Comparison of ENCODE assay signal across 19 cellular contexts in the genomic region with DNA sequence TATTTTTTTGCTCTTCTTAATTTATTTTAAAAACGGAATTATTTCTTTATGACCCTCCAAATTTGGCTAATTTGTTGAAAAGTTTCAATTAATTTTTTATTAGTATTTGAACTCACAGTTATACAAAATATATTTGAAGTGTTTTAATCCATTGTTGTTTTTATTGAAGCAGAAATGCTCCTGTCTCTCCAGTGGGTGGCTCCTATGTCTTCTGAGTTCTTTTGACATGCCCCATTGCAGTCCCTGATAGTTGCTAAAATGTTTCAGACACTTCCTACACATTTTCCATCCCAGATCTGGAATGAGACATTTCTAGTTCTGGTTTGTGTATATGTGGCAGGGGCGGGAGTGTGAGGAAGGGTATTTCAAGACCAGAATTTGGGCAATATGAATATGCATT.
DNase-seq lines count a peak whose midpoint lies in the region; ATAC-seq and TF ChIP-seq lines count a peak whose summit lies in the region.
"Had no signal": no experiment of that assay in that cellular context is flagged by ENCODE, and none has a peak within 500 bp of the region (broad histone marks: within the 10 kb centered on the region; RNA-seq: fewer than 3 reads in every experiment).

No MANE protein-coding gene starts in this region.

- intact Hi-C loops in heart left ventricle (cut with DNase I), result no loop called here

- no peak overlapping the region for H3K4me2 ChIP-seq in SK-N-SH

- TF ChIP-seq POLR2A in heart left ventricle (IDR thresholded peaks at IDR 0.05), result no peak

- no peaks in the 10 kb centered on the region for H3K27me3 Mint-ChIP-seq in WTC11 (ENCODE audit: low read depth)
- H3K27me3 Mint-ChIP-seq: activated naive CD4-positive, alpha-beta T cell treated with anti-CD3 and anti-CD28 coated beads, Interleukin-2, amount 10 ng/mL, durations not matched to agents 7 days and 5 days; B cell; naive thymus-derived CD4-positive, alpha-beta T cell; stimulated activated naive B cell treated with anti-CD40 and anti-IgM and Interleukin-4, amounts not matched to agents 10 μg/mL and 1 μg/mL and 100 μg/mL, for 72 hours had no signal

- H3K27me3 ChIP-seq in SK-N-SH (ENCODE audit: insufficient read depth), result no peaks in the 10 kb centered on the region
- no peaks in the 10 kb centered on the region for H3K27me3 ChIP-seq in heart left ventricle
- H3K27me3 ChIP-seq: sigmoid colon had no signal

- H3K79me2 ChIP-seq in SK-N-SH (ENCODE audit: insufficient read depth), result no peaks in the 10 kb centered on the region

- TF ChIP-seq RAD21 in SK-N-SH (IDR thresholded peaks at IDR 0.05; ENCODE audit: low read length), result no peak

- no peaks in the 10 kb centered on the region for H4K20me1 ChIP-seq in SK-N-SH (ENCODE audit: insufficient read depth)

- ATAC-seq in SK-N-SH treated with all-trans-retinoic acid at 6 μM for 48 hours (no peak), WTC11 (0 out of 2 replicates have a peak, but pooled peaks have one; percentile 26), heart left ventricle (no peak)
- ATAC-seq: GM12878; left cardiac atrium; naive thymus-derived CD4-positive, alpha-beta T cell; stimulated activated naive B cell treated with anti-CD40 and anti-IgM and Interleukin-4, amounts not matched to agents 10 μg/mL and 1 μg/mL and 100 μg/mL, for 72 hours had no signal

- no peak overlapping the region for H3K4me3 ChIP-seq in SK-N-SH (ENCODE audit: low read depth in 2 of 2, low read length in 1 of 2)
- H3K4me3 ChIP-seq in heart left ventricle, result no peak overlapping the region
- H3K4me3 ChIP-seq: GM12878, sigmoid colon had no signal

- no peaks in the 10 kb centered on the region for H3F3A ChIP-seq in SK-N-SH (replicated peaks; ENCODE audit: insufficient read depth)

- H2AFZ ChIP-seq in SK-N-SH (ENCODE audit: low read depth), result no peak overlapping the region

- H3K36me3 Mint-ChIP-seq in WTC11, result peaks cover 5% of the 10 kb centered on the region
- H3K36me3 Mint-ChIP-seq: activated naive CD4-positive, alpha-beta T cell treated with anti-CD3 and anti-CD28 coated beads, Interleukin-2, amount 10 ng/mL, durations not matched to agents 7 days and 5 days; stimulated activated naive B cell treated with anti-CD40 and anti-IgM and Interleukin-4, amounts not matched to agents 10 μg/mL and 1 μg/mL and 100 μg/mL, for 72 hours had no signal

- H3K4me1 ChIP-seq in SK-N-SH (ENCODE audit: control insufficient read depth in 1 of 2, insufficient read depth in 2 of 2, low read depth in 1 of 2, low read length in 1 of 2), result no peaks in the 10 kb centered on the region
- no peaks in the 10 kb centered on the region for H3K4me1 ChIP-seq in heart left ventricle
- H3K4me1 ChIP-seq: sigmoid colon had no signal

- H3K9me3 ChIP-seq in SK-N-SH, result 0 out of 2 replicates have a peak, but pooled peaks cover 5% of the 10 kb centered on the region
- H3K9me3 ChIP-seq in heart left ventricle, result peaks cover 0 to 5% (median 0%) of the 10 kb centered on the region in 12 donors
- H3K9me3 ChIP-seq: sigmoid colon had no signal

- H3K27ac ChIP-seq in SK-N-SH (ENCODE audit: low read depth in 2 of 2, low read length in 1 of 2) (no peak overlapping the region), heart left ventricle (no peak overlapping the region)
- H3K27ac ChIP-seq: sigmoid colon had no signal

- CTCF ChIA-PET in SK-N-SH (lab: Yijun Ruan, JAX) (no interaction called here), WTC11 (lab: Charles Lee) (no interaction called here)

- DNase-seq in SK-N-SH, result no peak
- DNase-seq in NCI-H1092 treated with DMSO at 0.1 percent for 48 hours (lab: John Stamatoyannopoulos, UW), result peak; percentile 46
- no peak for DNase-seq in WTC11 (ENCODE audit: low spot score)
- peak; percentile 7 for DNase-seq in renal cortical epithelial cell (ENCODE audit: low read depth)
- DNase-seq in T-helper 9 cell, result no peak
- DNase-seq in heart left ventricle, result no peak
- DNase-seq in GM19240 (ENCODE audit: insufficient read length, low spot score), result no peak
- DNase-seq: activated naive CD4-positive, alpha-beta T cell treated with anti-CD3 and anti-CD28 coated beads, Interleukin-2, amount 10 ng/mL, durations not matched to agents 7 days and 5 days; EL; left cardiac atrium; naive thymus-derived CD4-positive, alpha-beta T cell; NCI-H2227 treated with DMSO at 0.1 percent for 48 hours; Right ventricle myocardium superior; sigmoid colon; stimulated activated CD4-positive, alpha-beta T cell treated with anti-CD3 and anti-CD28 coated beads, Interleukin-4, amount 100 ng/mL, for 4 hours; stimulated activated naive B cell treated with anti-CD40 and anti-IgM and Interleukin-4, amounts not matched to agents 10 μg/mL and 1 μg/mL and 100 μg/mL, for 72 hours had no signal

- POLR2A ChIA-PET in SK-N-SH (lab: Yijun Ruan, JAX), result no interaction called here
- POLR2A ChIA-PET in WTC11 (lab: Charles Lee), result no interaction called here

- 5% methylated on average over 2 of the region's 2 CpGs for WGBS in SK-N-SH (ENCODE audit: low lambda C conversion rate)
- 57 to 73% (median 70%) methylated on average over 2 of the region's 2 CpGs for WGBS in heart left ventricle, 4 donors

- H3K4me1 Mint-ChIP-seq in WTC11, result no peaks in the 10 kb centered on the region
- H3K4me1 Mint-ChIP-seq: activated naive CD4-positive, alpha-beta T cell treated with anti-CD3 and anti-CD28 coated beads, Interleukin-2, amount 10 ng/mL, durations not matched to agents 7 days and 5 days; B cell; naive thymus-derived CD4-positive, alpha-beta T cell; stimulated activated naive B cell treated with anti-CD40 and anti-IgM and Interleukin-4, amounts not matched to agents 10 μg/mL and 1 μg/mL and 100 μg/mL, for 72 hours had no signal

- no peak overlapping the region for H3K9ac ChIP-seq in SK-N-SH

- no peak overlapping the region for H3K27ac Mint-ChIP-seq in WTC11
- H3K27ac Mint-ChIP-seq: activated naive CD4-positive, alpha-beta T cell treated with anti-CD3 and anti-CD28 coated beads, Interleukin-2, amount 10 ng/mL, durations not matched to agents 7 days and 5 days; B cell; naive thymus-derived CD4-positive, alpha-beta T cell; stimulated activated naive B cell treated with anti-CD40 and anti-IgM and Interleukin-4, amounts not matched to agents 10 μg/mL and 1 μg/mL and 100 μg/mL, for 72 hours had no signal

- no peak overlapping the region for H3K4me3 Mint-ChIP-seq in WTC11
- H3K4me3 Mint-ChIP-seq: activated naive CD4-positive, alpha-beta T cell treated with anti-CD3 and anti-CD28 coated beads, Interleukin-2, amount 10 ng/mL, durations not matched to agents 7 days and 5 days; B cell; naive thymus-derived CD4-positive, alpha-beta T cell; stimulated activated naive B cell treated with anti-CD40 and anti-IgM and Interleukin-4, amounts not matched to agents 10 μg/mL and 1 μg/mL and 100 μg/mL, for 72 hours had no signal

- no peaks in the 10 kb centered on the region for H3K9me2 ChIP-seq in SK-N-SH

- peaks cover 16% of the 10 kb centered on the region for H3K9me3 Mint-ChIP-seq in WTC11

- no peaks in the 10 kb centered on the region for H3K36me3 ChIP-seq in SK-N-SH (replicated peaks in 1 of 2; ENCODE audit: control insufficient read depth in 1 of 2, insufficient read depth in 2 of 2, low read length in 1 of 2)
- no peaks in the 10 kb centered on the region for H3K36me3 ChIP-seq in heart left ventricle
- H3K36me3 ChIP-seq: sigmoid colon had no signal

- TF ChIP-seq CTCF in SK-N-SH (IDR thresholded peaks at IDR 0.05) (peak; percentile 26), WTC11 (IDR thresholded peaks at IDR 0.05) (no peak), heart left ventricle (IDR thresholded peaks at IDR 0.05) (no peak)

- TF ChIP-seq EP300 in SK-N-SH (IDR thresholded peaks at IDR 0.05; ENCODE audit: borderline replicate concordance in 1 of 2, low read depth in 1 of 2, low read length in 1 of 2), result no peak

TF ChIP-seq in SK-N-SH, 30 proteins besides CTCF, POLR2A, EP300 and RAD21:
- TF ChIP-seq SMC3 (IDR thresholded peaks at IDR 0.05; ENCODE audit: low read depth, low read length) (no peak), TCF12 (IDR thresholded peaks at IDR 0.05) (no peak)
TF ChIP-seq in SK-N-SH: peak in this region for 0.

TF ChIP-seq in SK-N-SH treated with all-trans-retinoic acid at 6 μM for 48 hours, 23 proteins besides CTCF, POLR2A, EP300 and RAD21:
- TF ChIP-seq TCF4 (CRISPR knock-in tag; IDR thresholded peaks at IDR 0.05; ENCODE audit: borderline replicate concordance) (no peak), ZNF70 (CRISPR knock-in tag; IDR thresholded peaks at IDR 0.05) (no peak), RARB (CRISPR knock-in tag; IDR thresholded peaks at IDR 0.05) (no peak)
- TF ChIP-seq, protein P1, sequence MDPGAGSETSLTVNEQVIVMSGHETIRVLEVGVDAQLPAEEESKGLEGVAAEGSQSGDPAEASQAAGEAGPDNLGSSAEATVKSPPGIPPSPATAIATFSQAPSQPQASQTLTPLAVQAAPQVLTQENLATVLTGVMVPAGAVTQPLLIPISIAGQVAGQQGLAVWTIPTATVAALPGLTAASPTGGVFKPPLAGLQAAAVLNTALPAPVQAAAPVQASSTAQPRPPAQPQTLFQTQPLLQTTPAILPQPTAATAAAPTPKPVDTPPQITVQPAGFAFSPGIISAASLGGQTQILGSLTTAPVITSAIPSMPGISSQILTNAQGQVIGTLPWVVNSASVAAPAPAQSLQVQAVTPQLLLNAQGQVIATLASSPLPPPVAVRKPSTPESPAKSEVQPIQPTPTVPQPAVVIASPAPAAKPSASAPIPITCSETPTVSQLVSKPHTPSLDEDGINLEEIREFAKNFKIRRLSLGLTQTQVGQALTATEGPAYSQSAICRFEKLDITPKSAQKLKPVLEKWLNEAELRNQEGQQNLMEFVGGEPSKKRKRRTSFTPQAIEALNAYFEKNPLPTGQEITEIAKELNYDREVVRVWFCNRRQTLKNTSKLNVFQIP (CRISPR knock-in tag; IDR thresholded peaks at IDR 0.05; ENCODE audit: borderline replicate concordance, low read depth), result no peak
TF ChIP-seq in SK-N-SH treated with all-trans-retinoic acid at 6 μM for 48 hours: peak in this region for 0.

TF ChIP-seq in WTC11, 78 proteins besides CTCF, POLR2A, EP300 and RAD21:
- TF ChIP-seq IRF2 (CRISPR knock-in tag; IDR thresholded peaks at IDR 0.05; ENCODE audit: borderline replicate concordance, low read depth) (no peak), ZNF317 (CRISPR knock-in tag; IDR thresholded peaks at IDR 0.05; ENCODE audit: borderline replicate concordance, low read depth) (no peak)

Comparison
In these comparisons a context has a peak if more than half of its experiments do, and no peak if none do; other contexts are left out.
1. DNase-seq: peak in NCI-H1092 treated with DMSO at 0.1 percent for 48 hours (single experiment) and renal cortical epithelial cell (single experiment); none in SK-N-SH (single experiment), WTC11 (single experiment), T-helper 9 cell (single experiment), heart left ventricle (0 of 5) and GM19240 (single experiment).